Comparison of ENCODE assay signal across 1 cellular context in the genomic region with DNA sequence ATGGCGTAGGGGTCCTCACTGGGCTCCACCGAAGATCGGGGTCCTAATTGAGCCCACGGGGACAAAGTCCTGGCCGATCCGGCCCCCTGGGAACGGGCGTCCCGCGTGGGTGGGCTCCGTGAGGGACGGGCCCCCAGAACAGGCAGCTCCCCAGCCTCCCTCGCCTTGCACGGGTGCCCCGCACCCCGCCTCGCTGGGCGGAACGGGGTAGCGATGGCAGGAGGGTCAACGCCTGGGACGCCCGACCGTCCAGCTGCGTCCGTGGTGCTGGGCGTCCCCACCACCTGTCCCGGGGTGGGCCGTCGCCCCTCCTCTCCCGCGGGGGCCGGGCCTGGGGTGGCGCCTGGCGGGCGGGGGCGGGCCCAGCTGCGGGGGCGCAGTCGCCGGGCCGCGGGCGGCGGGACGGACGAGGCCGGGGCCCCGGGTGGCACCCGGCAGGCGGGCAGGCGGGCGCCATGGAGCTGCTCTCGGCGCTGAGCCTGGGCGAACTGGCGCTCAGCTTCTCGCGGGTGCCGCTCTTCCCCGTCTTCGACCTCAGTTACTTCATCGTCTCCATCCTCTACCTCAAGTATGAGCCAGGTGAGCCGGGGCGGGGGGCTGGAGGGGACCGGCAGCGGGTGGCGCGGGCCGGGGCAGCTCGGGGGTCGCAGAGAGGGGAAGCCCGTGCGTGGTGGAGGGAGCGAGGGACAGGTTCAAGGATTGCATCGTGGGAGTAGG.
TF ChIP-seq lines count a peak whose summit lies in the region.

A gene with protein sequence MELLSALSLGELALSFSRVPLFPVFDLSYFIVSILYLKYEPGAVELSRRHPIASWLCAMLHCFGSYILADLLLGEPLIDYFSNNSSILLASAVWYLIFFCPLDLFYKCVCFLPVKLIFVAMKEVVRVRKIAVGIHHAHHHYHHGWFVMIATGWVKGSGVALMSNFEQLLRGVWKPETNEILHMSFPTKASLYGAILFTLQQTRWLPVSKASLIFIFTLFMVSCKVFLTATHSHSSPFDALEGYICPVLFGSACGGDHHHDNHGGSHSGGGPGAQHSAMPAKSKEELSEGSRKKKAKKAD (plus strand): TSS at position 377 of the 717 bp plus-strand sequence. CDS start 79 bp downstream, at position 456.

TF ChIP-seq in HEK293, 187 proteins besides CTCF, POLR2A, EP300 and RAD21 (continued from another document and continues in another):
- no peak for TF ChIP-seq ZNF530 (tag by site-specific recombination; IDR thresholded peaks at IDR 0.05; ENCODE audit: low read depth)
- no peak for TF ChIP-seq YY1 (tag by site-specific recombination; IDR thresholded peaks at IDR 0.05)
- TF ChIP-seq, protein P1, sequence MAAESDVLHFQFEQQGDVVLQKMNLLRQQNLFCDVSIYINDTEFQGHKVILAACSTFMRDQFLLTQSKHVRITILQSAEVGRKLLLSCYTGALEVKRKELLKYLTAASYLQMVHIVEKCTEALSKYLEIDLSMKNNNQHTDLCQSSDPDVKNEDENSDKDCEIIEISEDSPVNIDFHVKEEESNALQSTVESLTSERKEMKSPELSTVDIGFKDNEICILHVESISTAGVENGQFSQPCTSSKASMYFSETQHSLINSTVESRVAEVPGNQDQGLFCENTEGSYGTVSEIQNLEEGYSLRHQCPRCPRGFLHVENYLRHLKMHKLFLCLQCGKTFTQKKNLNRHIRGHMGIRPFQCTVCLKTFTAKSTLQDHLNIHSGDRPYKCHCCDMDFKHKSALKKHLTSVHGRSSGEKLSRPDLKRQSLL (tag by site-specific recombination; IDR thresholded peaks at IDR 0.05) = no peak
- no peak for TF ChIP-seq KLF7 (tag by site-specific recombination; IDR thresholded peaks at IDR 0.05; ENCODE audit: borderline replicate concordance)
- no peak; the same call in 1 of the 2 replicates for TF ChIP-seq EGR2 (tag by site-specific recombination; IDR thresholded peaks at IDR 0.05; ENCODE audit: low read depth)
- TF ChIP-seq ZNF350 (tag by site-specific recombination; IDR thresholded peaks at IDR 0.05) = no peak
- TF ChIP-seq ZNF302 (tag by site-specific recombination; IDR thresholded peaks at IDR 0.05; ENCODE audit: low read depth) = no peak
- TF ChIP-seq, protein P2, sequence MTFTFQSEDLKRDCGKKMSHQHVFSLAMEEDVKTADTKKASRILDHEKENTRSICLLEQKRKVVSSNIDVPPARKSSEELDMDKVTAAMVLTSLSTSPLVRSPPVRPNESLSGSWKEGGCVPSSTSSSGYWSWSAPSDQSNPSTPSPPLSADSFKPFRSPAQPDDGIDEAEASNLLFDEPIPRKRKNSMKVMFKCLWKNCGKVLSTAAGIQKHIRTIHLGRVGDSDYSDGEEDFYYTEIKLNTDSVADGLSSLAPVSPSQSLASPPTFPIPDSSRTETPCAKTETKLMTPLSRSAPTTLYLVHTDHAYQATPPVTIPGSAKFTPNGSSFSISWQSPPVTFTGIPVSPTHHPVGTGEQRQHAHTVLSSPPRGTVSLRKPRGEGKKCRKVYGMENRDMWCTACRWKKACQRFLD (tag by site-specific recombination; IDR thresholded peaks at IDR 0.05) = no peak
- TF ChIP-seq ZNF324 (tag by site-specific recombination; IDR thresholded peaks at IDR 0.05) = no peak
- no peak for TF ChIP-seq TCF7L2 (IDR thresholded peaks at IDR 0.05; ENCODE audit: borderline replicate concordance, low read depth, low read length)
- no peak for TF ChIP-seq ZNF830 (tag by site-specific recombination; IDR thresholded peaks at IDR 0.05; ENCODE audit: low read depth)
- no peak for TF ChIP-seq ZNF624 (tag by site-specific recombination; IDR thresholded peaks at IDR 0.05)
- TF ChIP-seq ZNF670 (tag by site-specific recombination; IDR thresholded peaks at IDR 0.05; ENCODE audit: low read depth) = no peak
- no peak for TF ChIP-seq ZNF248 (tag by site-specific recombination; IDR thresholded peaks at IDR 0.05)
- TF ChIP-seq, protein P3, sequence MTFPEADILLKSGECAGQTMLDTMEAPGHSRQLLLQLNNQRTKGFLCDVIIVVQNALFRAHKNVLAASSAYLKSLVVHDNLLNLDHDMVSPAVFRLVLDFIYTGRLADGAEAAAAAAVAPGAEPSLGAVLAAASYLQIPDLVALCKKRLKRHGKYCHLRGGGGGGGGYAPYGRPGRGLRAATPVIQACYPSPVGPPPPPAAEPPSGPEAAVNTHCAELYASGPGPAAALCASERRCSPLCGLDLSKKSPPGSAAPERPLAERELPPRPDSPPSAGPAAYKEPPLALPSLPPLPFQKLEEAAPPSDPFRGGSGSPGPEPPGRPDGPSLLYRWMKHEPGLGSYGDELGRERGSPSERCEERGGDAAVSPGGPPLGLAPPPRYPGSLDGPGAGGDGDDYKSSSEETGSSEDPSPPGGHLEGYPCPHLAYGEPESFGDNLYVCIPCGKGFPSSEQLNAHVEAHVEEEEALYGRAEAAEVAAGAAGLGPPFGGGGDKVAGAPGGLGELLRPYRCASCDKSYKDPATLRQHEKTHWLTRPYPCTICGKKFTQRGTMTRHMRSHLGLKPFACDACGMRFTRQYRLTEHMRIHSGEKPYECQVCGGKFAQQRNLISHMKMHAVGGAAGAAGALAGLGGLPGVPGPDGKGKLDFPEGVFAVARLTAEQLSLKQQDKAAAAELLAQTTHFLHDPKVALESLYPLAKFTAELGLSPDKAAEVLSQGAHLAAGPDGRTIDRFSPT (tag by site-specific recombination; IDR thresholded peaks at IDR 0.05) = no peak
- no peak for TF ChIP-seq ZNF184 (tag by site-specific recombination; IDR thresholded peaks at IDR 0.05)
- TF ChIP-seq ZNF777 (tag by site-specific recombination; IDR thresholded peaks at IDR 0.05; ENCODE audit: borderline replicate concordance) = peak; percentile 49; the same call in 1 of the 2 replicates
- peak; percentile 27; the same call in 1 of the 2 replicates for TF ChIP-seq GLIS2 (tag by site-specific recombination; IDR thresholded peaks at IDR 0.05)
- TF ChIP-seq ZNF133 (tag by site-specific recombination; IDR thresholded peaks at IDR 0.05) = no peak
- 0 out of 2 replicates have a peak, but pooled peaks have one; percentile 15 for TF ChIP-seq ZNF561 (tag by site-specific recombination; IDR thresholded peaks at IDR 0.05; ENCODE audit: borderline replicate concordance)
- no peak for TF ChIP-seq ZNF623 (tag by site-specific recombination; IDR thresholded peaks at IDR 0.05)
- TF ChIP-seq ZNF239 (tag by site-specific recombination; IDR thresholded peaks at IDR 0.05) = no peak
- TF ChIP-seq ZBTB1 (tag by site-specific recombination; IDR thresholded peaks at IDR 0.05) = no peak
- TF ChIP-seq ZBTB48 (tag by site-specific recombination; IDR thresholded peaks at IDR 0.05) = no peak
- no peak for TF ChIP-seq ZNF2 (tag by site-specific recombination; IDR thresholded peaks at IDR 0.05)
- no peak for TF ChIP-seq ZBTB7A (tag by site-specific recombination; IDR thresholded peaks at IDR 0.05; ENCODE audit: low read depth)
- peak; percentile 55 for TF ChIP-seq ZIC2 (tag by site-specific recombination; IDR thresholded peaks at IDR 0.05)
- TF ChIP-seq, protein P4, sequence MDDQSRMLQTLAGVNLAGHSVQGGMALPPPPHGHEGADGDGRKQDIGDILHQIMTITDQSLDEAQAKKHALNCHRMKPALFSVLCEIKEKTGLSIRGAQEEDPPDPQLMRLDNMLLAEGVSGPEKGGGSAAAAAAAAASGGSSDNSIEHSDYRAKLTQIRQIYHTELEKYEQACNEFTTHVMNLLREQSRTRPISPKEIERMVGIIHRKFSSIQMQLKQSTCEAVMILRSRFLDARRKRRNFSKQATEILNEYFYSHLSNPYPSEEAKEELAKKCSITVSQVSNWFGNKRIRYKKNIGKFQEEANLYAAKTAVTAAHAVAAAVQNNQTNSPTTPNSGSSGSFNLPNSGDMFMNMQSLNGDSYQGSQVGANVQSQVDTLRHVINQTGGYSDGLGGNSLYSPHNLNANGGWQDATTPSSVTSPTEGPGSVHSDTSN (CRISPR knock-in tag; IDR thresholded peaks at IDR 0.05) = no peak
- no peak; the same call in 1 of the 2 replicates for TF ChIP-seq ZXDB (tag by site-specific recombination; IDR thresholded peaks at IDR 0.05)
- TF ChIP-seq, protein P5, sequence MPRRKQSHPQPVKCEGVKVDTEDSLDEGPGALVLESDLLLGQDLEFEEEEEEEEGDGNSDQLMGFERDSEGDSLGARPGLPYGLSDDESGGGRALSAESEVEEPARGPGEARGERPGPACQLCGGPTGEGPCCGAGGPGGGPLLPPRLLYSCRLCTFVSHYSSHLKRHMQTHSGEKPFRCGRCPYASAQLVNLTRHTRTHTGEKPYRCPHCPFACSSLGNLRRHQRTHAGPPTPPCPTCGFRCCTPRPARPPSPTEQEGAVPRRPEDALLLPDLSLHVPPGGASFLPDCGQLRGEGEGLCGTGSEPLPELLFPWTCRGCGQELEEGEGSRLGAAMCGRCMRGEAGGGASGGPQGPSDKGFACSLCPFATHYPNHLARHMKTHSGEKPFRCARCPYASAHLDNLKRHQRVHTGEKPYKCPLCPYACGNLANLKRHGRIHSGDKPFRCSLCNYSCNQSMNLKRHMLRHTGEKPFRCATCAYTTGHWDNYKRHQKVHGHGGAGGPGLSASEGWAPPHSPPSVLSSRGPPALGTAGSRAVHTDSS (tag by site-specific recombination; IDR thresholded peaks at IDR 0.05) = peak; percentile 71
- peak; percentile 59 for TF ChIP-seq SP3 (tag by site-specific recombination; IDR thresholded peaks at IDR 0.05)
- no peak for TF ChIP-seq ZNF157 (tag by site-specific recombination; IDR thresholded peaks at IDR 0.05)
- TF ChIP-seq ZNF48 (tag by site-specific recombination; IDR thresholded peaks at IDR 0.05) = no peak
- no peak for TF ChIP-seq ZNF768 (tag by site-specific recombination; IDR thresholded peaks at IDR 0.05)
- no peak for TF ChIP-seq FEZF1 (tag by site-specific recombination; IDR thresholded peaks at IDR 0.05)
- TF ChIP-seq, protein P6, sequence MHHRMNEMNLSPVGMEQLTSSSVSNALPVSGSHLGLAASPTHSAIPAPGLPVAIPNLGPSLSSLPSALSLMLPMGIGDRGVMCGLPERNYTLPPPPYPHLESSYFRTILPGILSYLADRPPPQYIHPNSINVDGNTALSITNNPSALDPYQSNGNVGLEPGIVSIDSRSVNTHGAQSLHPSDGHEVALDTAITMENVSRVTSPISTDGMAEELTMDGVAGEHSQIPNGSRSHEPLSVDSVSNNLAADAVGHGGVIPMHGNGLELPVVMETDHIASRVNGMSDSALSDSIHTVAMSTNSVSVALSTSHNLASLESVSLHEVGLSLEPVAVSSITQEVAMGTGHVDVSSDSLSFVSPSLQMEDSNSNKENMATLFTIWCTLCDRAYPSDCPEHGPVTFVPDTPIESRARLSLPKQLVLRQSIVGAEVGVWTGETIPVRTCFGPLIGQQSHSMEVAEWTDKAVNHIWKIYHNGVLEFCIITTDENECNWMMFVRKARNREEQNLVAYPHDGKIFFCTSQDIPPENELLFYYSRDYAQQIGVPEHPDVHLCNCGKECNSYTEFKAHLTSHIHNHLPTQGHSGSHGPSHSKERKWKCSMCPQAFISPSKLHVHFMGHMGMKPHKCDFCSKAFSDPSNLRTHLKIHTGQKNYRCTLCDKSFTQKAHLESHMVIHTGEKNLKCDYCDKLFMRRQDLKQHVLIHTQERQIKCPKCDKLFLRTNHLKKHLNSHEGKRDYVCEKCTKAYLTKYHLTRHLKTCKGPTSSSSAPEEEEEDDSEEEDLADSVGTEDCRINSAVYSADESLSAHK (tag by site-specific recombination; IDR thresholded peaks at IDR 0.05) = no peak
- no peak for TF ChIP-seq ZNF140 (tag by site-specific recombination; IDR thresholded peaks at IDR 0.05)
- no peak for TF ChIP-seq ZNF404 (tag by site-specific recombination; IDR thresholded peaks at IDR 0.05)
- TF ChIP-seq SP7 (tag by site-specific recombination; IDR thresholded peaks at IDR 0.05) = no peak
- no peak for TF ChIP-seq ZNF341 (tag by site-specific recombination; IDR thresholded peaks at IDR 0.05; ENCODE audit: low read depth)
- TF ChIP-seq ZNF776 (tag by site-specific recombination; IDR thresholded peaks at IDR 0.05; ENCODE audit: borderline replicate concordance) = no peak
- TF ChIP-seq, protein P7, sequence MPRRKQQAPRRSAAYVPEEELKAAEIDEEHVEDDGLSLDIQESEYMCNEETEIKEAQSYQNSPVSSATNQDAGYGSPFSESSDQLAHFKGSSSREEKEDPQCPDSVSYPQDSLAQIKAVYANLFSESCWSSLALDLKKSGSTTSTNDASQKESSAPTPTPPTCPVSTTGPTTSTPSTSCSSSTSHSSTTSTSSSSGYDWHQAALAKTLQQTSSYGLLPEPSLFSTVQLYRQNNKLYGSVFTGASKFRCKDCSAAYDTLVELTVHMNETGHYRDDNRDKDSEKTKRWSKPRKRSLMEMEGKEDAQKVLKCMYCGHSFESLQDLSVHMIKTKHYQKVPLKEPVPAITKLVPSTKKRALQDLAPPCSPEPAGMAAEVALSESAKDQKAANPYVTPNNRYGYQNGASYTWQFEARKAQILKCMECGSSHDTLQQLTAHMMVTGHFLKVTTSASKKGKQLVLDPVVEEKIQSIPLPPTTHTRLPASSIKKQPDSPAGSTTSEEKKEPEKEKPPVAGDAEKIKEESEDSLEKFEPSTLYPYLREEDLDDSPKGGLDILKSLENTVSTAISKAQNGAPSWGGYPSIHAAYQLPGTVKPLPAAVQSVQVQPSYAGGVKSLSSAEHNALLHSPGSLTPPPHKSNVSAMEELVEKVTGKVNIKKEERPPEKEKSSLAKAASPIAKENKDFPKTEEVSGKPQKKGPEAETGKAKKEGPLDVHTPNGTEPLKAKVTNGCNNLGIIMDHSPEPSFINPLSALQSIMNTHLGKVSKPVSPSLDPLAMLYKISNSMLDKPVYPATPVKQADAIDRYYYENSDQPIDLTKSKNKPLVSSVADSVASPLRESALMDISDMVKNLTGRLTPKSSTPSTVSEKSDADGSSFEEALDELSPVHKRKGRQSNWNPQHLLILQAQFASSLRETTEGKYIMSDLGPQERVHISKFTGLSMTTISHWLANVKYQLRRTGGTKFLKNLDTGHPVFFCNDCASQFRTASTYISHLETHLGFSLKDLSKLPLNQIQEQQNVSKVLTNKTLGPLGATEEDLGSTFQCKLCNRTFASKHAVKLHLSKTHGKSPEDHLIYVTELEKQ (tag by site-specific recombination; IDR thresholded peaks at IDR 0.05; ENCODE audit: borderline replicate concordance) = no peak
- no peak for TF ChIP-seq SCRT1 (tag by site-specific recombination; IDR thresholded peaks at IDR 0.05; ENCODE audit: borderline replicate concordance)
- TF ChIP-seq, protein P8, sequence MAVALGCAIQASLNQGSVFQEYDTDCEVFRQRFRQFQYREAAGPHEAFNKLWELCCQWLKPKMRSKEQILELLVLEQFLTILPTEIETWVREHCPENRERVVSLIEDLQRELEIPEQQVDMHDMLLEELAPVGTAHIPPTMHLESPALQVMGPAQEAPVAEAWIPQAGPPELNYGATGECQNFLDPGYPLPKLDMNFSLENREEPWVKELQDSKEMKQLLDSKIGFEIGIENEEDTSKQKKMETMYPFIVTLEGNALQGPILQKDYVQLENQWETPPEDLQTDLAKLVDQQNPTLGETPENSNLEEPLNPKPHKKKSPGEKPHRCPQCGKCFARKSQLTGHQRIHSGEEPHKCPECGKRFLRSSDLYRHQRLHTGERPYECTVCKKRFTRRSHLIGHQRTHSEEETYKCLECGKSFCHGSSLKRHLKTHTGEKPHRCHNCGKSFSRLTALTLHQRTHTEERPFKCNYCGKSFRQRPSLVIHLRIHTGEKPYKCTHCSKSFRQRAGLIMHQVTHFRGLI (tag by site-specific recombination; IDR thresholded peaks at IDR 0.05) = peak; percentile 94
